In genomic region chr22:43737150-43737828, GRCh38 we compare ENCODE assay signal across 23 cellular contexts.
DNase-seq lines count a peak whose midpoint lies in the region; ATAC-seq, FAIRE-seq and TF ChIP-seq lines count a peak whose summit lies in the region.
"Had no signal": no experiment of that assay in that cellular context is flagged by ENCODE, and none has a peak within 500 bp of the region (broad histone marks: within the 10 kb centered on the region; RNA-seq: fewer than 3 reads in every experiment).

No MANE protein-coding gene starts in this region.

- H3K27ac Mint-ChIP-seq in GM23338: no peak overlapping the region
- H3K27ac Mint-ChIP-seq: B cell; CD4-positive, alpha-beta T cell; CD8-positive, alpha-beta T cell had no signal

- no peak overlapping the region for H3K4me3 Mint-ChIP-seq in GM23338
- H3K4me3 Mint-ChIP-seq: B cell; CD4-positive, alpha-beta T cell; CD8-positive, alpha-beta T cell had no signal

- no peak for DNase-seq in GM12891 (ENCODE audit: insufficient read length, low spot score)
- DNase-seq in HTR-8/SVneo (ENCODE audit: insufficient read length, low spot score): no peak
- no peak for DNase-seq in GM12878 (ENCODE audit: low read depth, low spot score)
- DNase-seq in esophagus muscularis mucosa (ENCODE audit: extremely low spot score): peak; percentile 57
- no peak for DNase-seq in GM23338 (ENCODE audit: low spot score)
- no peak for DNase-seq in caudate nucleus (lab: John Stamatoyannopoulos, UW)
- no peak for DNase-seq in NCI-H2107 (lab: John Stamatoyannopoulos, UW)
- no peak for DNase-seq in hepatic stellate cell (ENCODE audit: low spot score)
- DNase-seq: AML-193; Caco-2; Calu3; CD4-positive, alpha-beta T cell; CD8-positive, alpha-beta T cell; DMS79 treated with DMSO at 0.1 percent for 48 hours; GF-D8 had no signal

- H3K9me3 Mint-ChIP-seq in GM23338: no peaks in the 10 kb centered on the region
- H3K9me3 Mint-ChIP-seq: CD4-positive, alpha-beta T cell; CD8-positive, alpha-beta T cell had no signal

- H3K9me3 ChIP-seq in GM12878 (replicated peaks; ENCODE audit: control insufficient read depth, insufficient read depth, low read length): no peaks in the 10 kb centered on the region
- H3K9me3 ChIP-seq in esophagus muscularis mucosa: no peaks in the 10 kb centered on the region
- H3K9me3 ChIP-seq: A549; BLaER1 treated with 17β-estradiol and CSF1 and Interleukin-3, amounts not matched to agents 10 nM and 100 nM; Caco-2 had no signal

- intact Hi-C loops in GM12878 (cut with micrococcal nuclease; ENCODE audit: unreplicated experiment): no loop called here
- intact Hi-C loops in esophagus muscularis mucosa (cut with DNase I): no loop called here

- TF ChIP-seq CTCF in GM12878 (IDR thresholded peaks at IDR 0.05 in 2 of 3, conservative IDR thresholded peaks at IDR 0.05 in 1 of 3; ENCODE audit: control insufficient read depth in 2 of 3, extremely low read depth in 1 of 3, insufficient read depth in 1 of 3, low read depth in 3 of 3, low read length in 3 of 3) (no peak), esophagus muscularis mucosa (IDR thresholded peaks at IDR 0.05) (no peak), GM23338 (conservative IDR thresholded peaks at IDR 0.05; ENCODE audit: low read depth in 2 of 2) (no peak)

- H3F3A ChIP-seq in GM23338 (replicated peaks; ENCODE audit: low read depth): peaks cover 11% of the 10 kb centered on the region; the same call in 1 of the 2 replicates

- no peak overlapping the region for H3K9ac ChIP-seq in GM12878 (ENCODE audit: control insufficient read depth, insufficient read depth, low read length)
- H3K9ac ChIP-seq: BLaER1 treated with 17β-estradiol and CSF1 and Interleukin-3, amounts not matched to agents 10 nM and 100 nM had no signal

- RAD21 ChIA-PET in GM12878 (lab: Charles Lee; ENCODE audit: unreplicated experiment): no interaction called here

- no peak for TF ChIP-seq RAD21 in GM12878 (IDR thresholded peaks at IDR 0.05; ENCODE audit: insufficient read depth, low read depth, low read length)

- POLR2A ChIA-PET in GM12878 (lab: Charles Lee): no interaction called here

- FAIRE-seq in GM12891 (lab: Jason Lieb, UNC): peak; percentile 84
- FAIRE-seq in HTR-8/SVneo (lab: Jason Lieb, UNC): peak; percentile 88
- FAIRE-seq in GM12878 (lab: Jason Lieb, UNC): no peak
- FAIRE-seq: A549, D721Med, G401.6, GM19239 had no signal

- H3K4me3 ChIP-seq in GM12878 (no peak overlapping the region), esophagus muscularis mucosa (no peak overlapping the region), GM23338 (no peak overlapping the region)
- H3K4me3 ChIP-seq: A549; BLaER1 treated with 17β-estradiol and CSF1 and Interleukin-3, amounts not matched to agents 10 nM and 100 nM had no signal

- H3K36me3 ChIP-seq in GM12878 (ENCODE audit: control insufficient read depth in 2 of 2, insufficient read depth in 2 of 2, low read length in 1 of 2) (no peaks in the 10 kb centered on the region), esophagus muscularis mucosa (no peaks in the 10 kb centered on the region), GM23338 (ENCODE audit: insufficient read depth) (no peaks in the 10 kb centered on the region)
- H3K36me3 ChIP-seq: BLaER1 treated with 17β-estradiol and CSF1 and Interleukin-3, amounts not matched to agents 10 nM and 100 nM had no signal

- no TSS peak for BruUV-seq in GM12878 (replicated peaks; lab: Mats Ljungman, UMichigan)

- H3K4me2 ChIP-seq in GM12878 (ENCODE audit: control insufficient read depth, insufficient read depth) (no peak overlapping the region), GM23338 (no peak overlapping the region)
- H3K4me2 ChIP-seq: A549; BLaER1 treated with 17β-estradiol and CSF1 and Interleukin-3, amounts not matched to agents 10 nM and 100 nM had no signal

- TF ChIP-seq POLR2A in GM12891 (IDR thresholded peaks at IDR 0.05; ENCODE audit: low read depth, low read length): no peak
- TF ChIP-seq POLR2A in GM12878 (IDR thresholded peaks at IDR 0.05; ENCODE audit: low read depth, low read length): no peak
- TF ChIP-seq POLR2A in esophagus muscularis mucosa (IDR thresholded peaks at IDR 0.05; ENCODE audit: low read depth): no peak

- CTCF ChIA-PET in GM12878 (lab: Yijun Ruan, JAX): no interaction called here

- H3K79me2 ChIP-seq in GM12878 (ENCODE audit: control insufficient read depth, insufficient read depth, low read length) (no peaks in the 10 kb centered on the region), GM23338 (replicated peaks; ENCODE audit: insufficient read depth) (no peaks in the 10 kb centered on the region)

- H3K4me1 Mint-ChIP-seq in GM23338: no peaks in the 10 kb centered on the region; the same call in 2 of the 3 replicates
- H3K4me1 Mint-ChIP-seq: B cell had no signal

- H3K36me3 Mint-ChIP-seq in GM23338 (ENCODE audit: low read depth): no peaks in the 10 kb centered on the region
- H3K36me3 Mint-ChIP-seq: CD8-positive, alpha-beta T cell had no signal

- no peaks in the 10 kb centered on the region for H4K20me1 ChIP-seq in GM12878 (ENCODE audit: control insufficient read depth, insufficient read depth)
- H4K20me1 ChIP-seq in GM23338 (replicated peaks; ENCODE audit: insufficient read depth): no peaks in the 10 kb centered on the region
- H4K20me1 ChIP-seq: BLaER1 treated with 17β-estradiol and CSF1 and Interleukin-3, amounts not matched to agents 10 nM and 100 nM had no signal

- H3K4me1 ChIP-seq in GM12878 (ENCODE audit: control insufficient read depth, insufficient read depth, low read length): no peaks in the 10 kb centered on the region
- peaks cover 0 to 4% (median 0%) of the 10 kb centered on the region in 4 donors for H3K4me1 ChIP-seq in esophagus muscularis mucosa
- H3K4me1 ChIP-seq in GM23338 (ENCODE audit: insufficient read depth): peaks cover 19% of the 10 kb centered on the region
- H3K4me1 ChIP-seq: A549; BLaER1 treated with 17β-estradiol and CSF1 and Interleukin-3, amounts not matched to agents 10 nM and 100 nM; Caco-2 had no signal

- ATAC-seq in GM12878 (no peak), GM23338 (no peak)
- ATAC-seq: A549; CD8-positive, alpha-beta T cell had no signal

- no peak overlapping the region for H2AFZ ChIP-seq in GM12878 (ENCODE audit: control insufficient read depth, low read depth, low read length)
- no peak overlapping the region for H2AFZ ChIP-seq in GM23338

- H3K27me3 Mint-ChIP-seq in GM23338 (ENCODE audit: insufficient read depth, low read depth, poor library complexity): no peaks in the 10 kb centered on the region
- H3K27me3 Mint-ChIP-seq: B cell; CD4-positive, alpha-beta T cell had no signal

- 42% methylated on average over 4 of the region's 4 CpGs for WGBS in GM12878 (ENCODE audit: insufficient coverage, insufficient replicate concordance, low lambda C conversion rate, missing lambda C conversion rate)
- WGBS in esophagus muscularis mucosa: 89% methylated on average over 4 of the region's 4 CpGs

- in situ Hi-C loops in GM12878 (cut with MboI): no loop called here

- TF ChIP-seq EP300 in GM12878 (IDR thresholded peaks at IDR 0.05; ENCODE audit: borderline replicate concordance in 1 of 2, control insufficient read depth in 1 of 2, low read depth in 2 of 2, low read length in 2 of 2) (no peak), esophagus muscularis mucosa (IDR thresholded peaks at IDR 0.05) (no peak)

- H3K27ac ChIP-seq in GM12878 (ENCODE audit: control insufficient read depth, insufficient read depth): no peak overlapping the region
- H3K27ac ChIP-seq in esophagus muscularis mucosa (replicated peaks in 1 of 4): no peak overlapping the region
- H3K27ac ChIP-seq in GM23338 (ENCODE audit: low read depth): no peak overlapping the region
- H3K27ac ChIP-seq in caudate nucleus (ENCODE audit: low read depth, low read length): no peak overlapping the region
- H3K27ac ChIP-seq: 22Rv1; A549; BLaER1 treated with 17β-estradiol and CSF1 and Interleukin-3, amounts not matched to agents 10 nM and 100 nM; C4-2B had no signal

- SMC1A ChIA-PET in GM12878 (lab: Charles Lee; ENCODE audit: uncharacterized antibody, unreplicated experiment): no interaction called here

- peaks cover 5% of the 10 kb centered on the region; the same call in 1 of the 2 replicates for H3K9me2 ChIP-seq in GM23338 (ENCODE audit: insufficient read depth)

- H3K27me3 ChIP-seq in GM12878 (replicated peaks in 1 of 2; ENCODE audit: control insufficient read depth in 2 of 2, insufficient read depth in 2 of 2, low read length in 1 of 2) (no peaks in the 10 kb centered on the region; a peak in 2 of 4 replicates), esophagus muscularis mucosa (peaks cover 0 to 18% (median 0%) of the 10 kb centered on the region in 4 donors), GM23338 (ENCODE audit: insufficient read depth) (no peaks in the 10 kb centered on the region)
- H3K27me3 ChIP-seq: BLaER1 treated with 17β-estradiol and CSF1 and Interleukin-3, amounts not matched to agents 10 nM and 100 nM had no signal

TF ChIP-seq in GM12891, 5 proteins besides CTCF, POLR2A, EP300 and RAD21:
- TF ChIP-seq SPI1 (IDR thresholded peaks at IDR 0.05; ENCODE audit: low read depth, low read length) (no peak), POLR2AphosphoS5 (IDR thresholded peaks at IDR 0.05; ENCODE audit: low read depth, low read length) (no peak), PAX5 (IDR thresholded peaks at IDR 0.05; ENCODE audit: insufficient read depth, low read length, severe bottlenecking) (no peak), TAF1 (IDR thresholded peaks at IDR 0.05; ENCODE audit: low read depth, low read length) (no peak), POU2F2 (IDR thresholded peaks at IDR 0.05; ENCODE audit: low read depth, low read length) (no peak)

TF ChIP-seq in GM12878, 131 proteins besides CTCF, POLR2A, EP300 and RAD21 (continues in another document):
- 0 out of 2 replicates have a peak, but pooled peaks have one; percentile 20 for TF ChIP-seq NFIC (IDR thresholded peaks at IDR 0.05; ENCODE audit: low read depth, low read length)
- no peak for TF ChIP-seq MEF2B (IDR thresholded peaks at IDR 0.05; ENCODE audit: partially characterized antibody, poor library complexity, severe bottlenecking)
- no peak for TF ChIP-seq BCL11A (IDR thresholded peaks at IDR 0.05; ENCODE audit: low read depth, low read length)
- TF ChIP-seq TCF12 (IDR thresholded peaks at IDR 0.05; ENCODE audit: low read depth, low read length): no peak
